In genomic region chr7:41943098-41943577, GRCh38 we compare ENCODE assay signal across 8 cellular contexts.
DNase-seq lines count a peak whose midpoint lies in the region; ATAC-seq and TF ChIP-seq lines count a peak whose summit lies in the region.

No MANE protein-coding gene starts in this region.

- no peaks in the 10 kb centered on the region for H3K9me3 ChIP-seq in CD4-positive, alpha-beta T cell (ENCODE audit: control insufficient read depth, low read length)
- no peaks in the 10 kb centered on the region for H3K9me3 ChIP-seq in mucosa of rectum (ENCODE audit: control insufficient read depth in 2 of 2, low read length in 2 of 2)

- H3K4me1 ChIP-seq in mucosa of rectum (ENCODE audit: control insufficient read depth in 2 of 2, insufficient read depth in 2 of 2, low read length in 2 of 2) = peaks cover 10 to 11% of the 10 kb centered on the region in 2 donors

- peak; percentile 72 for TF ChIP-seq CTCF in CD4-positive, alpha-beta T cell (IDR thresholded peaks at IDR 0.05)
- TF ChIP-seq CTCF in epithelial cell of proximal tubule (conservative IDR thresholded peaks at IDR 0.05; ENCODE audit: low read depth, low read length) = peak; percentile 99

- intact Hi-C loops in CD4-positive, alpha-beta T cell (cut with DNase I, micrococcal nuclease) = loop anchor here (5.0 to 10.0 kb wide), 4 partner anchors 932 to 1779 kb away; no protein-coding TSS in a partner anchor

- peaks cover 40% of the 10 kb centered on the region for H3K27me3 Mint-ChIP-seq in CD4-positive, alpha-beta T cell

- POLR2A ChIA-PET in CD4-positive, alpha-beta T cell (lab: Charles Lee) = no interaction called here

- CTCF ChIA-PET in CD4-positive, alpha-beta T cell (lab: Charles Lee) = interaction anchor here (1.5 kb wide), 1 partner anchor 1895 kb away, joined by 6 read pairs; no protein-coding TSS in a partner anchor

- H3K4me3 Mint-ChIP-seq in CD4-positive, alpha-beta T cell = no peak overlapping the region

- H3K36me3 Mint-ChIP-seq in CD4-positive, alpha-beta T cell (ENCODE audit: low read depth) = no peaks in the 10 kb centered on the region

- H3K9me3 Mint-ChIP-seq in CD4-positive, alpha-beta T cell = no peaks in the 10 kb centered on the region

- peaks cover 9% of the 10 kb centered on the region for H3K4me1 Mint-ChIP-seq in CD4-positive, alpha-beta T cell (ENCODE audit: low read depth)

- H3K36me3 ChIP-seq in mucosa of rectum (ENCODE audit: control insufficient read depth in 2 of 2, insufficient read depth in 2 of 2, low read length in 2 of 2) = no peaks in the 10 kb centered on the region

- no peak overlapping the region for H3K27ac Mint-ChIP-seq in CD4-positive, alpha-beta T cell

- H3K9ac ChIP-seq in mucosa of rectum (ENCODE audit: low read depth in 1 of 2, low read length in 2 of 2) = no peak overlapping the region

- DNase-seq in CD4-positive, alpha-beta T cell = peak; percentile 27 to 65 (median 42)
- DNase-seq in NOMO-1 treated with dmso at 0.1 percent for 144 hours (lab: John Stamatoyannopoulos, UW; ENCODE audit: unreplicated experiment) (peak; percentile 82), epithelial cell of proximal tubule (ENCODE audit: low read depth) (peak; percentile 49)
- DNase-seq in activated CD8-positive, alpha-beta memory T cell treated with anti-CD3 and anti-CD28 coated beads, Interleukin-2, amount 50 U/mL, for 24 hours (ENCODE audit: extremely low read depth) = peak; percentile 36
- peak; percentile 87 for DNase-seq in stimulated activated CD8-positive, alpha-beta memory T cell treated with anti-CD3 and anti-CD28 coated beads, Interleukin-4, amount 100 ng/mL, for 48 hours

- H3K27me3 ChIP-seq in CD4-positive, alpha-beta T cell (ENCODE audit: control insufficient read depth, insufficient read depth, low read length) = no peaks in the 10 kb centered on the region
- no peaks in the 10 kb centered on the region for H3K27me3 ChIP-seq in mucosa of rectum (ENCODE audit: control insufficient read depth in 2 of 2, insufficient read depth in 2 of 2, low read length in 2 of 2)

- H3K4me3 ChIP-seq in epithelial cell of proximal tubule (ENCODE audit: low read depth, low read length) = peak overlapping the region; percentile 59
- H3K4me3 ChIP-seq in mucosa of rectum (ENCODE audit: low read length in 2 of 2) = peak overlapping the region; percentile 42 to 66

- ATAC-seq in CD4-positive, alpha-beta T cell (ENCODE audit: poor library complexity) = peak; percentile 83
- ATAC-seq in GM19397 (IDR thresholded peaks at IDR 0.05; ENCODE audit: unreplicated experiment) (peak; percentile 93), HG03457 (IDR thresholded peaks at IDR 0.05; ENCODE audit: unreplicated experiment) (peak; percentile 92)

- H3K27ac ChIP-seq in CD4-positive, alpha-beta T cell (ENCODE audit: low read depth, low read length) = no peak overlapping the region
- no peak overlapping the region for H3K27ac ChIP-seq in mucosa of rectum (ENCODE audit: low read depth in 2 of 2, low read length in 2 of 2)

Comparison
In these comparisons a context has a peak if more than half of its experiments do, and no peak if none do; other contexts are left out.
1. DNase-seq: peak in every context shown above with its lines; median percentile 87 in stimulated activated CD8-positive, alpha-beta memory T cell treated with anti-CD3 and anti-CD28 coated beads, Interleukin-4, amount 100 ng/mL, for 48 hours; 82 in NOMO-1 treated with dmso at 0.1 percent for 144 hours; 49 in epithelial cell of proximal tubule; 42 in CD4-positive, alpha-beta T cell; 36 in activated CD8-positive, alpha-beta memory T cell treated with anti-CD3 and anti-CD28 coated beads, Interleukin-2, amount 50 U/mL, for 24 hours.